ENCODE assay signal across 22 cellular contexts in the genomic region with DNA sequence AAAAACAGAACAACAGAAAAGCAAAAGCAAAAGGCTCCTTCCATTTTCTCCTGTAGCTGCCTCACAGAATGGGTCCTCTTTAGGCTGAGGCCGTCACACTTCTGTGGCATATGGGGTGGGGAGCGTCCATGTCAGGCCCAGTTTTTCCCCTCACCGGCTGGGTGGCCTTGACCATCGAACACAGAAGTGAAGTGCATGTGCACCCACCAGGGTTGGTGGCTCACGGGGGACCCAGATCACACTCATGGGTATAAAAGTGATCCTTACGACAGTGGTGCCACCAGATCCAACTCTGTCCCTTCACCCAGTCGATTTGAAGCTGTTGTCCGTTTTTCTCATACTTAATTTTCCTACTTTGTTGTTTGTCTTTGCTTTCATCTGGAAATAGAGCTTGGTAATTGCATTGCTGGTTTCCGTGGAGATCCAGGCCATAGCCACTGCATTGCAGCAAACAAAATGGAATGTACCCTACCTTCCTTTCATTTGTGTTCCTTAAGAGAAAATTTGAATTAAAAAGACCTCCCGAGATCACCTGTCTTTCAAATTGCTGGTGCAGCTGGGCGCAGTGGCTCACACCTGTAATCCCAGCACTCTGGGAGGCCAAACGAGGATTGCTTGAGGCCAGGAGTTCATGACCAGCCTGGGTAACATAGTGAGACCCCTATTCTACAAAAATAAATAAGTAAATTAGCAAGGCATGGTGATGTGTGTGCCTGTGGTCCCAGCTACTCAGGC. TPM values are rescaled to one million over a fixed set of nuclear protein-coding genes. Genes with fewer than 3 reads are reported as not detected.
DNase-seq lines count a peak whose midpoint lies in the region; ATAC-seq and TF ChIP-seq lines count a peak whose summit lies in the region.
"Had no signal": no experiment of that assay in that cellular context is flagged by ENCODE, and none has a peak within 500 bp of the region (broad histone marks: within the 10 kb centered on the region; RNA-seq: fewer than 3 reads in every experiment).

No MANE protein-coding gene starts in this region.

- H3K23ac ChIP-seq in neuronal stem cell (ENCODE audit: low read depth, low read length, poor library complexity) = no peak overlapping the region

- H3K4me3 ChIP-seq in iPS-18a (ENCODE audit: low read length) (peak overlapping the region; percentile 1), neuronal stem cell (ENCODE audit: low read length in 2 of 2) (no peak overlapping the region)

- no peaks in the 10 kb centered on the region for H3K27me3 ChIP-seq in iPS-18a (ENCODE audit: control insufficient read depth, insufficient read depth, low read length)
- H3K27me3 ChIP-seq in neuronal stem cell (ENCODE audit: control insufficient read depth in 3 of 3, insufficient read depth in 3 of 3, low read depth in 1 of 3, low read length in 3 of 3) = no peaks in the 10 kb centered on the region

- no peak overlapping the region for H2BK120ac ChIP-seq in neuronal stem cell (ENCODE audit: low read depth, low read length)

- no peak overlapping the region for H2BK15ac ChIP-seq in neuronal stem cell (ENCODE audit: low read length)

- H3K9ac ChIP-seq in iPS-18a (ENCODE audit: low read length) = no peak overlapping the region
- H3K9ac ChIP-seq in neuronal stem cell (ENCODE audit: low read depth, low read length, poor library complexity) = no peak overlapping the region

- no peak overlapping the region for H2AK5ac ChIP-seq in neuronal stem cell (ENCODE audit: low read depth, low read length)

- DNase-seq in NCI-H748 (lab: John Stamatoyannopoulos, UW; ENCODE audit: unreplicated experiment) (peak; percentile 12), NCI-H748 treated with DMSO at 0.1 percent for 48 hours (lab: John Stamatoyannopoulos, UW) (no peak), WTC11 (ENCODE audit: low spot score) (peak; percentile 45), neuronal stem cell (ENCODE audit: low spot score) (no peak)
- DNase-seq in naive thymus-derived CD8-positive, alpha-beta T cell = no peak
- DNase-seq: DMS79, IMR-90, NCI-H1436, NCI-H2081, NCI-H774, Right ventricle myocardium superior had no signal

- H3K4ac ChIP-seq in neuronal stem cell (ENCODE audit: low read length) = no peak overlapping the region

- H3K9me3 ChIP-seq in iPS-18a (ENCODE audit: control insufficient read depth, low read depth, low read length) (peaks cover 4% of the 10 kb centered on the region), neuronal stem cell (replicated peaks in 1 of 2; ENCODE audit: control insufficient read depth in 2 of 2, insufficient read depth in 1 of 2, low read depth in 1 of 2, low read length in 2 of 2) (peaks cover 0 to 2% of the 10 kb centered on the region in 2 donors)

- H2AFZ ChIP-seq in neuronal stem cell (ENCODE audit: low read length) = peak overlapping the region; percentile 24

- H2BK5ac ChIP-seq in neuronal stem cell (ENCODE audit: low read length) = no peak overlapping the region

- H3K27ac Mint-ChIP-seq in WTC11 = peak overlapping the region; percentile 32
- no peak overlapping the region for H3K27ac Mint-ChIP-seq in naive thymus-derived CD8-positive, alpha-beta T cell

- peak; percentile 88 for ATAC-seq in WTC11
- ATAC-seq in naive thymus-derived CD8-positive, alpha-beta T cell = no peak
- ATAC-seq in GM19035 (IDR thresholded peaks at IDR 0.05; ENCODE audit: unreplicated experiment) = no peak
- ATAC-seq in HG03108 (IDR thresholded peaks at IDR 0.05; ENCODE audit: unreplicated experiment) = no peak
- ATAC-seq: HCT116 had no signal

- H2BK12ac ChIP-seq in neuronal stem cell (ENCODE audit: low read length) = no peak overlapping the region

- no CpG with 5 or more reads among the region's 12 CpGs for WGBS in neuronal stem cell (ENCODE audit: extremely low coverage in 2 of 2, insufficient read length in 2 of 2, insufficient replicate concordance in 1 of 2), 2 donors

- H3K27me3 Mint-ChIP-seq in WTC11 (ENCODE audit: low read depth) = peaks cover 25% of the 10 kb centered on the region
- peaks cover 12 to 28% (median 23%) of the 10 kb centered on the region in 5 donors for H3K27me3 Mint-ChIP-seq in naive thymus-derived CD8-positive, alpha-beta T cell

- H3K27ac ChIP-seq in iPS-18a (ENCODE audit: low read length) (peak overlapping the region; percentile 76), neuronal stem cell (replicated peaks; ENCODE audit: low read length) (no peak overlapping the region)
- H3K27ac ChIP-seq: 22Rv1 had no signal

- H3K9me3 Mint-ChIP-seq in WTC11 = peaks cover 32% of the 10 kb centered on the region
- H3K9me3 Mint-ChIP-seq in naive thymus-derived CD8-positive, alpha-beta T cell = peaks cover 0 to 28% (median 14%) of the 10 kb centered on the region in 9 donors

- H3K14ac ChIP-seq in neuronal stem cell (ENCODE audit: low read length) = peak overlapping the region; percentile 39

- no peak for TF ChIP-seq CTCF in WTC11 (IDR thresholded peaks at IDR 0.05)

- no peak overlapping the region for H4K91ac ChIP-seq in neuronal stem cell (ENCODE audit: low read depth, low read length, poor library complexity)

- CTCF ChIA-PET in WTC11 (lab: Charles Lee) = interaction anchor here (0.6 to 1.3 kb wide), 8 partner anchors 20 to 517 kb away, joined by 3 to 6 read pairs (median 4); no protein-coding TSS in a partner anchor

- no peaks in the 10 kb centered on the region for H3K36me3 ChIP-seq in iPS-18a (ENCODE audit: control insufficient read depth, low read depth, low read length)
- H3K36me3 ChIP-seq in neuronal stem cell (replicated peaks in 1 of 2; ENCODE audit: control insufficient read depth in 2 of 2, insufficient read depth in 2 of 2, low read length in 2 of 2) = no peaks in the 10 kb centered on the region

- H3K4me3 Mint-ChIP-seq in WTC11 = no peak overlapping the region
- no peak overlapping the region for H3K4me3 Mint-ChIP-seq in naive thymus-derived CD8-positive, alpha-beta T cell
- H3K4me3 Mint-ChIP-seq: CD14-positive monocyte had no signal

- peaks cover 30% of the 10 kb centered on the region for H3K36me3 Mint-ChIP-seq in WTC11
- peaks cover 0 to 21% (median 0%) of the 10 kb centered on the region in 3 donors for H3K36me3 Mint-ChIP-seq in naive thymus-derived CD8-positive, alpha-beta T cell
- H3K36me3 Mint-ChIP-seq: CD14-positive monocyte had no signal

- no peaks in the 10 kb centered on the region for H3K79me1 ChIP-seq in neuronal stem cell (ENCODE audit: low read depth, low read length)

- no peak overlapping the region for H3K4me2 ChIP-seq in neuronal stem cell (ENCODE audit: insufficient read depth, low read length, poor library complexity, severe bottlenecking)

- no peak overlapping the region for H4K8ac ChIP-seq in neuronal stem cell (ENCODE audit: low read depth, low read length)

- H3K4me1 Mint-ChIP-seq in WTC11 = peaks cover 35% of the 10 kb centered on the region
- H3K4me1 Mint-ChIP-seq in naive thymus-derived CD8-positive, alpha-beta T cell = no peaks in the 10 kb centered on the region

- POLR2A ChIA-PET in WTC11 (lab: Charles Lee) = interaction anchor here (0.6 kb wide), 1 partner anchor 270 kb away, joined by 3 read pairs; no protein-coding TSS in a partner anchor
- POLR2A ChIA-PET in naive thymus-derived CD8-positive, alpha-beta T cell (lab: Charles Lee) = no interaction called here

- no peak overlapping the region for H3K18ac ChIP-seq in neuronal stem cell (ENCODE audit: low read length)

- H3K4me1 ChIP-seq in iPS-18a (ENCODE audit: control insufficient read depth, low read depth, low read length) (peaks cover 14% of the 10 kb centered on the region), neuronal stem cell (ENCODE audit: control insufficient read depth in 2 of 2, insufficient read depth in 1 of 2, low read depth in 1 of 2, low read length in 2 of 2) (peaks cover 2 to 5% of the 10 kb centered on the region in 2 donors)

TF ChIP-seq in WTC11, 78 proteins besides CTCF, POLR2A, EP300 and RAD21:
- TF ChIP-seq ZNF416 (CRISPR knock-in tag; IDR thresholded peaks at IDR 0.05) (no peak), ZNF121 (CRISPR knock-in tag; IDR thresholded peaks at IDR 0.05) (peak; percentile 58), CREM (CRISPR knock-in tag; IDR thresholded peaks at IDR 0.05) (no peak), ETV6 (CRISPR knock-in tag; IDR thresholded peaks at IDR 0.05) (peak; percentile 93)
- TF ChIP-seq, protein P1, sequence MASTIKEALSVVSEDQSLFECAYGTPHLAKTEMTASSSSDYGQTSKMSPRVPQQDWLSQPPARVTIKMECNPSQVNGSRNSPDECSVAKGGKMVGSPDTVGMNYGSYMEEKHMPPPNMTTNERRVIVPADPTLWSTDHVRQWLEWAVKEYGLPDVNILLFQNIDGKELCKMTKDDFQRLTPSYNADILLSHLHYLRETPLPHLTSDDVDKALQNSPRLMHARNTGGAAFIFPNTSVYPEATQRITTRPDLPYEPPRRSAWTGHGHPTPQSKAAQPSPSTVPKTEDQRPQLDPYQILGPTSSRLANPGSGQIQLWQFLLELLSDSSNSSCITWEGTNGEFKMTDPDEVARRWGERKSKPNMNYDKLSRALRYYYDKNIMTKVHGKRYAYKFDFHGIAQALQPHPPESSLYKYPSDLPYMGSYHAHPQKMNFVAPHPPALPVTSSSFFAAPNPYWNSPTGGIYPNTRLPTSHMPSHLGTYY (CRISPR knock-in tag; IDR thresholded peaks at IDR 0.05) = 0 out of 2 replicates have a peak, but pooled peaks have one; percentile 48
- TF ChIP-seq, protein P2, sequence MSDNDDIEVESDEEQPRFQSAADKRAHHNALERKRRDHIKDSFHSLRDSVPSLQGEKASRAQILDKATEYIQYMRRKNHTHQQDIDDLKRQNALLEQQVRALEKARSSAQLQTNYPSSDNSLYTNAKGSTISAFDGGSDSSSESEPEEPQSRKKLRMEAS (CRISPR knock-in tag; IDR thresholded peaks at IDR 0.05) = peak; percentile 43; the same call in 1 of the 2 replicates

RNA-seq across cellular contexts. Expression of a gene that starts 10.9 kb away (rescaled TPM):
- total RNA-seq in WTC11 (2021) = not detected in 3 replicates
- not detected for polyA plus RNA-seq in neuronal stem cell (2013, experiment 1 of 2)
- not detected for polyA plus RNA-seq in neuronal stem cell (2013, experiment 2 of 2)
- total RNA-seq in naive thymus-derived CD8-positive, alpha-beta T cell = not detected
- not detected for polyA plus RNA-seq in naive thymus-derived CD8-positive, alpha-beta T cell
- total RNA-seq: G401, IMR-90, M059J, NCI-H460, OCI-LY7, Right ventricle myocardium superior had no signal
- polyA plus RNA-seq: AG04450, CD14-positive monocyte, IMR-90 had no signal

RNA-seq across cellular contexts. Expression of a gene that starts 47.8 kb away (rescaled TPM):
- 9.9 to 13.7 TPM (median 10.1 TPM) in 3 replicates for total RNA-seq in WTC11 (2021)
- 64.6 TPM for polyA plus RNA-seq in neuronal stem cell (2013, experiment 1 of 2)
- polyA plus RNA-seq in neuronal stem cell (2013, experiment 2 of 2) = 68.1 TPM
- under 1 TPM; 0.60 to 0.63 TPM for total RNA-seq in naive thymus-derived CD8-positive, alpha-beta T cell
- under 1 TPM in 1 of 3 donors, not detected in 2; 0.03 TPM for polyA plus RNA-seq in naive thymus-derived CD8-positive, alpha-beta T cell

Comparison
In these comparisons a context has a peak if more than half of its experiments do, and no peak if none do; other contexts are left out.
1. DNase-seq: peak in NCI-H748 (single experiment) and WTC11 (single experiment); none in NCI-H748 treated with DMSO at 0.1 percent for 48 hours (single experiment), neuronal stem cell (single experiment) and naive thymus-derived CD8-positive, alpha-beta T cell (0 of 10).